Comparison of ENCODE assay signal across 13 cellular contexts in genomic region chr1:29342351-29342750, GRCh38.
"Had no signal": no experiment of that assay in that cellular context is flagged by ENCODE, and none has a peak within 500 bp of the region (broad histone marks: within the 10 kb centered on the region; RNA-seq: fewer than 3 reads in every experiment).

No MANE protein-coding gene starts in this region.

- DNase-seq: activated T-cell treated with anti-CD3 and anti-CD28 coated beads, Interleukin-2, amount 50 U/mL, for 1 hour; central memory CD4-positive, alpha-beta T cell; heart right ventricle; kidney; lower lobe of right lung; naive thymus-derived CD4-positive, alpha-beta T cell; retina; stimulated activated CD4-positive, alpha-beta T cell treated with anti-CD3 and anti-CD28 coated beads, Interleukin-4, amount 100 ng/mL, for 1 hour; stimulated activated naive CD4-positive, alpha-beta T cell; T-cell had no signal

- H3K36me3 ChIP-seq: ascending aorta, heart right ventricle, lower lobe of right lung, thoracic aorta had no signal

- H3K4me3 ChIP-seq: ascending aorta, coronary artery, heart right ventricle, lower lobe of right lung, thoracic aorta had no signal

- H3K9me3 ChIP-seq: ascending aorta, heart right ventricle, lower lobe of right lung, thoracic aorta had no signal

- H3K4me1 ChIP-seq: ascending aorta, heart right ventricle, lower lobe of right lung had no signal

- H3K27ac ChIP-seq: ascending aorta, coronary artery, heart right ventricle, lower lobe of right lung, thoracic aorta had no signal

- H3K27me3 ChIP-seq: ascending aorta had no signal
